1 cellular context compared by ENCODE assay signal in the genomic region with DNA sequence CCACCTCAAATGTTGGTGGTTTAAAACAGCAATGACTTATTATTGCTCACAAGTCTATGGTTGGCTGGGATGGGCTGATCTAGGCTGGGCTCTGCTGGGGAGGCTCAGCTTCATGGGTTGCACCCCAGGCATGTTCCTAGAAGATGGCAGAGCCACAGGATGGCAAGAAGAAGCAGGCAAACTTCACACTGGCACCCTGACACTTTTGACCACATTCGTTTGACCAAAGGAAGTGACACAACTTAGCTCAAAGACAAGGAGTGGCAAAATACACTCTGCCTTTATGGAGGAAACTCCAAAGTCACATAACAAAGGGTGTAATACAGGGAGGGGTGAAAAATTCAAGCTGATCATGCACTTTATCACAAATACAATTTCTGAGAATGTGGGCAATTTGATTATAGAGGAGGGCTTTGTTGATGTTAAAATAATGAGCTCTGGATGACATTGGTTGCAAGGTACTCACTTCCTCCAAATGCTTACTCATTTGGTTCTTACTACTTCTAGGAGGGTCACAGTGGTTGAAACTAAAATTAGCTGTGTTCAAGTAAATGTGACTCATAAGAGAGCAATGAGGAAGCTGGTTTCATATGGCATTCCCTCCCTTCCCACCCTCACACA.
TF ChIP-seq lines count a peak whose summit lies in the region.

No MANE protein-coding gene starts in this region.

TF ChIP-seq in GM12878, 131 proteins besides CTCF, POLR2A, EP300 and RAD21 (continued from another document and continues in another):
- TF ChIP-seq ZBTB11 (CRISPR knock-in tag; IDR thresholded peaks at IDR 0.05): no peak
- peak; percentile 75 for TF ChIP-seq EED (IDR thresholded peaks at IDR 0.05; ENCODE audit: low read depth)
- TF ChIP-seq IKZF1 (conservative IDR thresholded peaks at IDR 0.05): peak; percentile 69; the same call in 1 of the 2 replicates
- TF ChIP-seq RAD51 (IDR thresholded peaks at IDR 0.05): no peak
- no peak for TF ChIP-seq MLLT1 (IDR thresholded peaks at IDR 0.05)
- TF ChIP-seq, protein P1, sequence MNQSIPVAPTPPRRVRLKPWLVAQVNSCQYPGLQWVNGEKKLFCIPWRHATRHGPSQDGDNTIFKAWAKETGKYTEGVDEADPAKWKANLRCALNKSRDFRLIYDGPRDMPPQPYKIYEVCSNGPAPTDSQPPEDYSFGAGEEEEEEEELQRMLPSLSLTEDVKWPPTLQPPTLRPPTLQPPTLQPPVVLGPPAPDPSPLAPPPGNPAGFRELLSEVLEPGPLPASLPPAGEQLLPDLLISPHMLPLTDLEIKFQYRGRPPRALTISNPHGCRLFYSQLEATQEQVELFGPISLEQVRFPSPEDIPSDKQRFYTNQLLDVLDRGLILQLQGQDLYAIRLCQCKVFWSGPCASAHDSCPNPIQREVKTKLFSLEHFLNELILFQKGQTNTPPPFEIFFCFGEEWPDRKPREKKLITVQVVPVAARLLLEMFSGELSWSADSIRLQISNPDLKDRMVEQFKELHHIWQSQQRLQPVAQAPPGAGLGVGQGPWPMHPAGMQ (IDR thresholded peaks at IDR 0.05; ENCODE audit: borderline replicate concordance): no peak
- TF ChIP-seq CREM (IDR thresholded peaks at IDR 0.05; ENCODE audit: low read depth): peak; percentile 70; the same call in 1 of the 2 replicates
- TF ChIP-seq PBX3 (IDR thresholded peaks at IDR 0.05; ENCODE audit: insufficient replicate concordance, low read depth, low read length): no peak
- 0 out of 2 replicates have a peak, but pooled peaks have one; percentile 45 for TF ChIP-seq TCF3 (IDR thresholded peaks at IDR 0.05; ENCODE audit: borderline replicate concordance, insufficient read depth, low read depth, low read length)
- peak; percentile 48; the same call in 1 of the 2 replicates for TF ChIP-seq GABPA (IDR thresholded peaks at IDR 0.05; ENCODE audit: low read depth)
- TF ChIP-seq JUND (IDR thresholded peaks at IDR 0.05; ENCODE audit: low read depth, low read length): peak; percentile 58; the same call in 1 of the 2 replicates
- 0 out of 2 replicates have a peak, but pooled peaks have one; percentile 19 for TF ChIP-seq RELB (IDR thresholded peaks at IDR 0.05; ENCODE audit: low read depth)
- TF ChIP-seq CBFB (IDR thresholded peaks at IDR 0.05; ENCODE audit: low read depth): peak; percentile 61
- no peak for TF ChIP-seq HDAC2 (IDR thresholded peaks at IDR 0.05)
- no peak for TF ChIP-seq RB1 (IDR thresholded peaks at IDR 0.05; ENCODE audit: borderline replicate concordance)
- TF ChIP-seq SREBF2 (IDR thresholded peaks at IDR 0.05; ENCODE audit: low read length): no peak
- no peak for TF ChIP-seq MAX (IDR thresholded peaks at IDR 0.05; ENCODE audit: low read depth, low read length)
- TF ChIP-seq NBN (IDR thresholded peaks at IDR 0.05): no peak
- peak; percentile 93 for TF ChIP-seq IRF4 (IDR thresholded peaks at IDR 0.05; ENCODE audit: low read depth, low read length)
- no peak for TF ChIP-seq MYB (IDR thresholded peaks at IDR 0.05; ENCODE audit: borderline replicate concordance, low read depth, low read length)
- no peak for TF ChIP-seq FOXK2 (IDR thresholded peaks at IDR 0.05)
- TF ChIP-seq CHD4 (IDR thresholded peaks at IDR 0.05): no peak
- TF ChIP-seq NFYA (IDR thresholded peaks at IDR 0.05; ENCODE audit: borderline replicate concordance, low read depth, low read length): no peak
- TF ChIP-seq BCL11A (IDR thresholded peaks at IDR 0.05; ENCODE audit: low read depth, low read length): peak; percentile 91
- TF ChIP-seq TCF7 (IDR thresholded peaks at IDR 0.05; ENCODE audit: borderline replicate concordance): no peak
- TF ChIP-seq NFIC (IDR thresholded peaks at IDR 0.05; ENCODE audit: low read depth, low read length): peak; percentile 90
- TF ChIP-seq ATF7 (IDR thresholded peaks at IDR 0.05; ENCODE audit: low read depth): peak; percentile 68
- TF ChIP-seq TAF1 (IDR thresholded peaks at IDR 0.05; ENCODE audit: borderline replicate concordance, low read depth, low read length): no peak
- TF ChIP-seq, protein P2, sequence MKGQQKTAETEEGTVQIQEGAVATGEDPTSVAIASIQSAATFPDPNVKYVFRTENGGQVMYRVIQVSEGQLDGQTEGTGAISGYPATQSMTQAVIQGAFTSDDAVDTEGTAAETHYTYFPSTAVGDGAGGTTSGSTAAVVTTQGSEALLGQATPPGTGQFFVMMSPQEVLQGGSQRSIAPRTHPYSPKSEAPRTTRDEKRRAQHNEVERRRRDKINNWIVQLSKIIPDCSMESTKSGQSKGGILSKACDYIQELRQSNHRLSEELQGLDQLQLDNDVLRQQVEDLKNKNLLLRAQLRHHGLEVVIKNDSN (IDR thresholded peaks at IDR 0.05; ENCODE audit: borderline replicate concordance, extremely low read length, insufficient read depth, low read depth, low read length): no peak
- peak; percentile 91 for TF ChIP-seq SPI1 (IDR thresholded peaks at IDR 0.05; ENCODE audit: borderline replicate concordance, insufficient read depth, low read depth, low read length)
- TF ChIP-seq WRNIP1 (IDR thresholded peaks at IDR 0.05; ENCODE audit: borderline replicate concordance, low read depth, low read length): no peak
- no peak for TF ChIP-seq SMARCA5 (IDR thresholded peaks at IDR 0.05)
- no peak for TF ChIP-seq SRF (IDR thresholded peaks at IDR 0.05; ENCODE audit: low read depth in 2 of 2, low read length in 2 of 2)
- TF ChIP-seq, protein P3, sequence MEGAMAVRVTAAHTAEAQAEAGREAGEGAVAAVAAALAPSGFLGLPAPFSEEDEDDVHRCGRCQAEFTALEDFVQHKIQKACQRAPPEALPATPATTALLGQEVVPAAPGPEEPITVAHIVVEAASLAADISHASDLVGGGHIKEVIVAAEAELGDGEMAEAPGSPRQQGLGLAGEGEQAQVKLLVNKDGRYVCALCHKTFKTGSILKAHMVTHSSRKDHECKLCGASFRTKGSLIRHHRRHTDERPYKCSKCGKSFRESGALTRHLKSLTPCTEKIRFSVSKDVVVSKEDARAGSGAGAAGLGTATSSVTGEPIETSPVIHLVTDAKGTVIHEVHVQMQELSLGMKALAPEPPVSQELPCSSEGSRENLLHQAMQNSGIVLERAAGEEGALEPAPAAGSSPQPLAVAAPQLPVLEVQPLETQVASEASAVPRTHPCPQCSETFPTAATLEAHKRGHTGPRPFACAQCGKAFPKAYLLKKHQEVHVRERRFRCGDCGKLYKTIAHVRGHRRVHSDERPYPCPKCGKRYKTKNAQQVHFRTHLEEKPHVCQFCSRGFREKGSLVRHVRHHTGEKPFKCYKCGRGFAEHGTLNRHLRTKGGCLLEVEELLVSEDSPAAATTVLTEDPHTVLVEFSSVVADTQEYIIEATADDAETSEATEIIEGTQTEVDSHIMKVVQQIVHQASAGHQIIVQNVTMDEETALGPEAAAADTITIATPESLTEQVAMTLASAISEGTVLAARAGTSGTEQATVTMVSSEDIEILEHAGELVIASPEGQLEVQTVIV (IDR thresholded peaks at IDR 0.05; ENCODE audit: borderline replicate concordance, partially characterized antibody): no peak
- TF ChIP-seq SP1 (IDR thresholded peaks at IDR 0.05; ENCODE audit: low read depth, low read length): peak; percentile 28
- no peak for TF ChIP-seq SIX5 (IDR thresholded peaks at IDR 0.05; ENCODE audit: low read depth, low read length, severe bottlenecking)
- peak in 1 of 2 experiments; percentile 32; a peak in 1 of 4 replicates for TF ChIP-seq BHLHE40 (IDR thresholded peaks at IDR 0.05; ENCODE audit: borderline replicate concordance in 1 of 2, low read depth in 2 of 2, low read length in 1 of 2)
- no peak for TF ChIP-seq KLF5 (IDR thresholded peaks at IDR 0.05; ENCODE audit: partially characterized antibody)
- peak; percentile 89 for TF ChIP-seq RUNX3 (IDR thresholded peaks at IDR 0.05; ENCODE audit: low read length)
- TF ChIP-seq CREB1 (IDR thresholded peaks at IDR 0.05; ENCODE audit: low read depth): no peak
- peak; percentile 74 for TF ChIP-seq MEF2B (IDR thresholded peaks at IDR 0.05; ENCODE audit: partially characterized antibody, poor library complexity, severe bottlenecking)
- no peak for TF ChIP-seq BRCA1 (IDR thresholded peaks at IDR 0.05; ENCODE audit: low read depth, low read length)
- TF ChIP-seq, protein P4, sequence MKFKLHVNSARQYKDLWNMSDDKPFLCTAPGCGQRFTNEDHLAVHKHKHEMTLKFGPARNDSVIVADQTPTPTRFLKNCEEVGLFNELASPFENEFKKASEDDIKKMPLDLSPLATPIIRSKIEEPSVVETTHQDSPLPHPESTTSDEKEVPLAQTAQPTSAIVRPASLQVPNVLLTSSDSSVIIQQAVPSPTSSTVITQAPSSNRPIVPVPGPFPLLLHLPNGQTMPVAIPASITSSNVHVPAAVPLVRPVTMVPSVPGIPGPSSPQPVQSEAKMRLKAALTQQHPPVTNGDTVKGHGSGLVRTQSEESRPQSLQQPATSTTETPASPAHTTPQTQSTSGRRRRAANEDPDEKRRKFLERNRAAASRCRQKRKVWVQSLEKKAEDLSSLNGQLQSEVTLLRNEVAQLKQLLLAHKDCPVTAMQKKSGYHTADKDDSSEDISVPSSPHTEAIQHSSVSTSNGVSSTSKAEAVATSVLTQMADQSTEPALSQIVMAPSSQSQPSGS (IDR thresholded peaks at IDR 0.05; ENCODE audit: low read length): peak; percentile 88
- no peak for TF ChIP-seq STAT1 (conservative IDR thresholded peaks at IDR 0.05)
- no peak for TF ChIP-seq ZNF274 (IDR thresholded peaks at IDR 0.05; ENCODE audit: insufficient read depth, insufficient read length)
- peak; percentile 88 to 92 for TF ChIP-seq IKZF2 (IDR thresholded peaks at IDR 0.05)
- no peak for TF ChIP-seq ZNF217 (IDR thresholded peaks at IDR 0.05)
- no peak for TF ChIP-seq NFXL1 (IDR thresholded peaks at IDR 0.05; ENCODE audit: borderline replicate concordance)
- peak; percentile 71 for TF ChIP-seq NR2F1 (conservative IDR thresholded peaks at IDR 0.05)
- peak; percentile 82 for TF ChIP-seq DPF2 (IDR thresholded peaks at IDR 0.05)
- no peak for TF ChIP-seq NR2C1 (IDR thresholded peaks at IDR 0.05)
- peak in 1 of 2 experiments; percentile 82; a peak in 2 of 4 replicates for TF ChIP-seq CEBPB (IDR thresholded peaks at IDR 0.05; ENCODE audit: borderline replicate concordance in 1 of 2, low read depth in 2 of 2, low read length in 2 of 2)
- TF ChIP-seq ZNF24 (IDR thresholded peaks at IDR 0.05): no peak
- peak; percentile 89 for TF ChIP-seq MTA2 (IDR thresholded peaks at IDR 0.05; ENCODE audit: low read depth)
- peak; percentile 85 for TF ChIP-seq MEF2A (IDR thresholded peaks at IDR 0.05; ENCODE audit: insufficient read depth, low read depth, low read length)
- no peak for TF ChIP-seq MXI1 (IDR thresholded peaks at IDR 0.05; ENCODE audit: low read depth, low read length)
